ENCODE assay signal across 1 cellular context in the genomic region with DNA sequence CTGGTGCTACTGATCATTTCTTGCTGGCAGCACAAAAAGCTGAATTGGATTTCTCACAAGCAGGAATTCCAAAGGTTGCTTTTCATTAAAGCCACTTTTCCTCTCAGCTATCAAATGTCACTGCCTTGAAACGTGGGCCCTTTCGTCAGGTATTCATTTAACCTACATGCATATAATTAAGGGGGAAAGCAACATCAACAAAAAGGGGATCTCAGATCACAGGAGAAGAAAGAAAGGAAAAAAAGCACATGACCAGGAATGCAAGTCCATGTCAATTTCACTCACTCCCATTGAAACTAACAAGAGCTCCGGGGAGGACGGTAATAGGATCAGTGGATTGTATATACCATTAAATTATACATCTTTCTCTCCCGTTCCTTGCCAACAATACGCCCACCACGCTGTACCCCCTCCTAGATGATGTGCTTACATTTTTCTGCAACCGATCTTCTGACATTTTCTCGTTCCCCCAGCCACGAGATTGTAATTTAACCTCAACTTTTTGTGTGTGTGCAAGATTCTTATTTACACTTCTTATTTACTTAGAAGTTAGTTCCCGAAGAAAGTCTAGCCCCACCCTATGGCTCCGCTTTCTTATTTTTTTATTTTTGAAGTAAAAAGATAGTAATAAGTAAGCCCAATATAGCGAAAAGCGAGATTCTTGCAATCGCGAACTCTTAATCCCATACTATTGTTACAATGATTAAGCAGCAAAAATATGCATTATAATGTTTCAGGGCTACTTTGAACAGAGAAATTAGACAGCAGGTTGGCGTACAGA.
TF ChIP-seq lines count a peak whose summit lies in the region.

No MANE protein-coding gene starts in this region.

TF ChIP-seq in liver, 16 proteins besides CTCF, POLR2A, EP300 and RAD21 (continued from another document):
- TF ChIP-seq ZBTB33 (IDR thresholded peaks at IDR 0.05) (no peak), HNF4A (conservative IDR thresholded peaks at IDR 0.05) (peak in 1 of 2 donors; percentile 15), REST (IDR thresholded peaks at IDR 0.05) (no peak), MAX (IDR thresholded peaks at IDR 0.05) (no peak)
